17 cellular contexts compared by ENCODE assay signal in the genomic region with DNA sequence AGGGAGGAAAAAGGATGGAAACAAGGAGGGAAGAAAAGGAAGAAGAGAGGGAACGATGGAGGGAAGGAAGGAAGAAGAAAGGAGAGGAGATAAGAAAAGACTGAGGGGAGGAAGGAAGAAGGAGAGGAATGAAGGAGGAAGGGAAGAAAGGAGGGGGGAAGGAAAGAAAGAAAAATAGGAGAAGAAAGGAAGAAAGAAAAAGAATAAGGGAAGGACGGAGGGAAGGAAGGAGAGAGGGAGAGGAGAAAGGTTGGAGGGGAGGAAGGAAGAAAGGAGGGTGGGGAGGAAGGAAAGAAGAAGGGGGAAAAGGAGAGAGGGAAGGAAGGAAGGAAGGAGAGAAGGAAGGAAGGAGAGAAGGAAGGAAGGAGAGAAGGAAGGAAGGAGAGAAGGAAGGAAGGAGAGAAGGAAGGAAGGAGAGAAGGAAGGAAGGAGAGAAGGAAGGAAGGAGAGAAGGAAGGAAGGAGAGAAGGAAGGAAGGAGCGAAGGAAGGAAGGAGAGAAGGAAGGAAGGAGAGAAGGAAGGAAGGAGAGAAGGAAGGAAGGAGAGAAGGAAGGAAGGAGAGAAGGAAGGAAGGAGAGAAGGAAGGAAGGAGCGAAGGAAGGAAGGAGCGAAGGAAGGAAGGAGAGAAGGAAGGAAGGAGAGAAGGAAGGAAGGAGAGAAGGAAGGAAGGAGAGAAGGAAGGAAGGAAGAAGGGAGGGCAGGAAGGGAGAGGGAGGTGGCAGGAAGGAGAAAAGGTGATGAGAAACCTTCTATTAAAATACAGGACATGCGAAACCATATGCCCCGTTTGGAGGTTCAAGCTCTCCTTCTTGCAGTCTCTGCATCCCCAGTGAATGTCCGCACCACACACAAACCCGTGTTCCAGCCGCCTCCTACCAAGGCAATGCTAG. TPM values are rescaled to one million over a fixed set of nuclear protein-coding genes. Genes with fewer than 3 reads are reported as not detected.
"Had no signal": no experiment of that assay in that cellular context is flagged by ENCODE, and none has a peak within 500 bp of the region (broad histone marks: within the 10 kb centered on the region; RNA-seq: fewer than 3 reads in every experiment).

No MANE protein-coding gene starts in this region.

RNA-seq across cellular contexts. Expression of a gene that starts 21.6 kb away (rescaled TPM):
- total RNA-seq: activated B cell treated with CpG ODN at 0.5 μM for 24 hours; activated CD4-positive, alpha-beta memory T cell treated with anti-CD3 and anti-CD28 coated beads for 36 hours; activated CD4-positive, alpha-beta T cell treated with anti-CD3 and anti-CD28 coated beads, Interleukin-2, amount 10 ng/mL, durations not matched to agents 24 days and 14 days; activated CD8-positive, alpha-beta memory T cell treated with anti-CD3 and anti-CD28 coated beads for 36 hours; activated CD8-positive, alpha-beta T cell treated with anti-CD3 and anti-CD28 coated beads for 36 hours; activated naive CD4-positive, alpha-beta T cell treated with anti-CD3 and anti-CD28 coated beads for 36 hours; activated naive CD8-positive, alpha-beta T cell treated with anti-CD3 and anti-CD28 coated beads for 36 hours; activated T-cell treated with anti-CD3 and anti-CD28 coated beads, Interleukin-2, amount 50 U/mL, for 4 hours; activated T-cell treated with anti-CD3 and anti-CD28 coated beads, Interleukin-2, amount 50 U/mL, for 72 hours; adrenal gland; cerebellum; T-helper 2 cell treated with Interferon-gamma antibody and Interleukin-4, amounts not matched to agents 100 ng/mL and 5 ng/mL, for 36 hours had no signal

RNA-seq across cellular contexts. Expression of a gene that starts 55.3 kb away (rescaled TPM):
- total RNA-seq: activated B cell treated with CpG ODN at 0.5 μM for 24 hours; activated CD4-positive, alpha-beta memory T cell treated with anti-CD3 and anti-CD28 coated beads for 36 hours; activated CD4-positive, alpha-beta T cell treated with anti-CD3 and anti-CD28 coated beads, Interleukin-2, amount 10 ng/mL, durations not matched to agents 24 days and 14 days; activated CD8-positive, alpha-beta memory T cell treated with anti-CD3 and anti-CD28 coated beads for 36 hours; activated CD8-positive, alpha-beta T cell treated with anti-CD3 and anti-CD28 coated beads for 36 hours; activated naive CD4-positive, alpha-beta T cell treated with anti-CD3 and anti-CD28 coated beads for 36 hours; activated naive CD4-positive, alpha-beta T cell treated with anti-CD3 and anti-CD28 coated beads, Interleukin-2, amount 50 U/mL, for 72 hours; activated naive CD8-positive, alpha-beta T cell treated with anti-CD3 and anti-CD28 coated beads for 36 hours; activated T-cell treated with anti-CD3 and anti-CD28 coated beads, Interleukin-2, amount 50 U/mL, for 4 hours; activated T-cell treated with anti-CD3 and anti-CD28 coated beads, Interleukin-2, amount 50 U/mL, for 72 hours; activated T-helper 1 cell treated with anti-CD3 and anti-CD28 coated beads, Interleukin-12 subunit alpha, Interleukin-12 subunit beta, Interleukin-2, Interleukin-4 antibody, amounts not matched to agents 30 ng/mL and 10 ng/mL and 1 ng/mL, durations not matched to agents 14 hours and 24 hours and 36 hours; activated T-helper 17 cell treated with anti-CD3 and anti-CD28 coated beads, Interleukin-2, amount 50 U/mL, for 72 hours; T-helper 1 cell treated with Interleukin-12 subunit alpha and Interleukin-12 subunit beta and Interleukin-4 antibody, amounts not matched to agents 30 ng/mL and 1 ng/mL, for 36 hours; T-helper 17 cell; T-helper 2 cell treated with Interferon-gamma antibody and Interleukin-4, amounts not matched to agents 100 ng/mL and 5 ng/mL, for 36 hours had no signal
